In genomic region chr7:155997431-155998327, GRCh38 we compare ENCODE assay signal across 18 cellular contexts.
A peak's percentile ranks its signal among the peaks of the same experiment; 100 is the strongest.
DNase-seq lines count a peak whose midpoint lies in the region; ATAC-seq and TF ChIP-seq lines count a peak whose summit lies in the region.
"Had no signal": no experiment of that assay in that cellular context is flagged by ENCODE, and none has a peak within 500 bp of the region (broad histone marks: within the 10 kb centered on the region; RNA-seq: fewer than 3 reads in every experiment).

No MANE protein-coding gene starts in this region.

- TF ChIP-seq EP300 in SK-N-SH (IDR thresholded peaks at IDR 0.05; ENCODE audit: borderline replicate concordance in 1 of 2, low read depth in 1 of 2, low read length in 1 of 2), result no peak

- no peak overlapping the region for H3K18ac ChIP-seq in trophoblast cell (ENCODE audit: low read length)

- H3K79me2 ChIP-seq in SK-N-SH (ENCODE audit: insufficient read depth), result no peaks in the 10 kb centered on the region
- H3K79me2 ChIP-seq in trophoblast cell (ENCODE audit: control insufficient read depth, insufficient read depth, low read length, poor library complexity), result no peaks in the 10 kb centered on the region

- no peak overlapping the region for H4K12ac ChIP-seq in trophoblast cell (ENCODE audit: low read depth, low read length)

- H2BK12ac ChIP-seq in trophoblast cell (ENCODE audit: low read length), result no peak overlapping the region

- no peak overlapping the region for H2BK120ac ChIP-seq in trophoblast cell (ENCODE audit: insufficient read depth, low read length, poor library complexity)

- no TSS peak for BruUV-seq in MCF 10A (replicated peaks; lab: Mats Ljungman, UMichigan)
- BruUV-seq in Calu3 (replicated peaks; lab: Mats Ljungman, UMichigan), result no TSS peak

- TF ChIP-seq CTCF in breast epithelium (IDR thresholded peaks at IDR 0.05) (no peak), MCF 10A (IDR thresholded peaks at IDR 0.05; ENCODE audit: unreplicated experiment) (no peak), SK-N-SH (IDR thresholded peaks at IDR 0.05) (no peak), Calu3 (IDR thresholded peaks at IDR 0.05; ENCODE audit: unreplicated experiment) (no peak)

- no peak for TF ChIP-seq POLR2A in breast epithelium (IDR thresholded peaks at IDR 0.05)

- H3K36me3 Mint-ChIP-seq in MCF 10A (ENCODE audit: insufficient read depth, unreplicated experiment) (no peaks in the 10 kb centered on the region), Calu3 (ENCODE audit: insufficient read depth, unreplicated experiment) (peaks cover 6% of the 10 kb centered on the region)
- H3K36me3 Mint-ChIP-seq in activated naive CD8-positive, alpha-beta T cell treated with anti-CD3 and anti-CD28 coated beads, Interleukin-2, amount 50 U/mL, for 24 hours (ENCODE audit: low read depth), result no peaks in the 10 kb centered on the region

- H3K4me3 Mint-ChIP-seq in MCF 10A (ENCODE audit: unreplicated experiment) (no peak overlapping the region), Calu3 (ENCODE audit: low read depth, unreplicated experiment) (no peak overlapping the region)
- H3K4me3 Mint-ChIP-seq in activated naive CD8-positive, alpha-beta T cell treated with anti-CD3 and anti-CD28 coated beads, Interleukin-2, amount 50 U/mL, for 24 hours, result peak overlapping the region; percentile 42

- peak; percentile 31 for ATAC-seq in activated naive CD8-positive, alpha-beta T cell treated with anti-CD3 and anti-CD28 coated beads, Interleukin-2, amount 50 U/mL, for 24 hours
- ATAC-seq: left lung had no signal

- H4K20me1 ChIP-seq in SK-N-SH (ENCODE audit: insufficient read depth), result no peaks in the 10 kb centered on the region

- no peak overlapping the region for H4K8ac ChIP-seq in trophoblast cell (ENCODE audit: low read depth, low read length)

- peaks cover 0 to 24% of the 10 kb centered on the region in 2 donors for H3K27me3 ChIP-seq in breast epithelium
- peaks cover 99% of the 10 kb centered on the region for H3K27me3 ChIP-seq in SK-N-SH (ENCODE audit: insufficient read depth)
- no peaks in the 10 kb centered on the region for H3K27me3 ChIP-seq in trophoblast cell (ENCODE audit: insufficient read depth, low read length)
- H3K27me3 ChIP-seq: ovary, thyroid gland had no signal

- H3K36me3 ChIP-seq in breast epithelium (no peaks in the 10 kb centered on the region), SK-N-SH (replicated peaks in 1 of 2; ENCODE audit: control insufficient read depth in 1 of 2, insufficient read depth in 2 of 2, low read length in 1 of 2) (no peaks in the 10 kb centered on the region), trophoblast cell (ENCODE audit: control insufficient read depth in 1 of 2, insufficient read depth in 2 of 2, low read length in 2 of 2) (no peaks in the 10 kb centered on the region)
- H3K36me3 ChIP-seq: left lung, ovary, SJSA1, thyroid gland had no signal

- H3K23ac ChIP-seq in trophoblast cell (ENCODE audit: low read length), result no peak overlapping the region

- H2AFZ ChIP-seq in SK-N-SH (ENCODE audit: low read depth) (no peak overlapping the region), trophoblast cell (ENCODE audit: insufficient read depth, low read length, poor library complexity) (no peak overlapping the region)
- H2AFZ ChIP-seq: GM23248 had no signal

- intact Hi-C loops in breast epithelium (cut with DNase I; ENCODE audit: low total_unique reads), result no loop called here
- intact Hi-C loops in MCF 10A (cut with micrococcal nuclease), result no loop called here
- intact Hi-C loops in posterior vena cava (cut with DNase I), result no loop called here
- intact Hi-C loops in Calu3 (cut with micrococcal nuclease; ENCODE audit: unreplicated experiment), result no loop called here

- H3K27ac Mint-ChIP-seq in MCF 10A (ENCODE audit: low read depth, unreplicated experiment) (no peak overlapping the region), Calu3 (ENCODE audit: unreplicated experiment) (no peak overlapping the region)
- H3K27ac Mint-ChIP-seq in activated naive CD8-positive, alpha-beta T cell treated with anti-CD3 and anti-CD28 coated beads, Interleukin-2, amount 50 U/mL, for 24 hours, result peak overlapping the region; percentile 61

- no peak overlapping the region for H3K4ac ChIP-seq in trophoblast cell (ENCODE audit: low read depth, low read length)

- H3K9me3 ChIP-seq in breast epithelium (no peaks in the 10 kb centered on the region), SK-N-SH (no peaks in the 10 kb centered on the region), trophoblast cell (ENCODE audit: insufficient read depth, low read depth, low read length) (peaks cover 7% of the 10 kb centered on the region)
- H3K9me3 ChIP-seq: left lung, ovary, SJSA1, thyroid gland had no signal

- H3F3A ChIP-seq in SK-N-SH (replicated peaks; ENCODE audit: insufficient read depth), result no peaks in the 10 kb centered on the region

- DNase-seq in breast epithelium (ENCODE audit: low spot score in 2 of 2) (peak in 1 of 2 donors; percentile 22), MCF 10A (ENCODE audit: unreplicated experiment) (no peak), SK-N-SH (no peak), posterior vena cava (ENCODE audit: low spot score) (peak; percentile 64), Calu3 (no peak), trophoblast cell (no peak), NCI-H1048 (lab: John Stamatoyannopoulos, UW) (no peak)
- DNase-seq in activated naive CD8-positive, alpha-beta T cell treated with anti-CD3 and anti-CD28 coated beads, Interleukin-2, amount 50 U/mL, for 24 hours, result peak; percentile 48
- DNase-seq: foreskin fibroblast, GF-D8, GM23248, Karpas-422, NCI-H1436, ovary, thyroid gland had no signal

- peaks cover 52% of the 10 kb centered on the region for H3K27me3 Mint-ChIP-seq in MCF 10A (ENCODE audit: insufficient read depth, unreplicated experiment)
- peaks cover 11% of the 10 kb centered on the region for H3K27me3 Mint-ChIP-seq in activated naive CD8-positive, alpha-beta T cell treated with anti-CD3 and anti-CD28 coated beads, Interleukin-2, amount 50 U/mL, for 24 hours
- H3K27me3 Mint-ChIP-seq in Calu3 (ENCODE audit: unreplicated experiment), result peaks cover 33% of the 10 kb centered on the region

- CTCF ChIA-PET in MCF 10A (lab: Yijun Ruan, JAX) (interaction anchor here (0.5 kb wide), 1 partner anchor 34 kb away, joined by 4 read pairs; no protein-coding TSS in a partner anchor), SK-N-SH (lab: Yijun Ruan, JAX) (interaction anchor here (1.0 kb wide), 1 partner anchor 8 kb away, joined by 3 read pairs; no protein-coding TSS in a partner anchor), Calu3 (lab: Charles Lee) (interaction anchor here (0.6 kb wide), 1 partner anchor 77 kb away, joined by 5 read pairs; no protein-coding TSS in a partner anchor)

- H3K14ac ChIP-seq in trophoblast cell (ENCODE audit: low read length), result no peak overlapping the region

- POLR2A ChIA-PET in MCF 10A (lab: Yijun Ruan, JAX), result interaction anchor here (1.1 kb wide), 1 partner anchor 10 kb away, joined by 3 read pairs; no protein-coding TSS in a partner anchor
- POLR2A ChIA-PET in SK-N-SH (lab: Yijun Ruan, JAX), result no interaction called here

- WGBS in SK-N-SH (ENCODE audit: low lambda C conversion rate), result 15% methylated on average over 25 of the region's 35 CpGs
- WGBS in trophoblast cell (ENCODE audit: extremely low coverage, insufficient coverage, insufficient read length), result no CpG with 5 or more reads among the region's 35 CpGs

- no peak overlapping the region for H2AK5ac ChIP-seq in trophoblast cell (ENCODE audit: low read length)

- H3K4me3 ChIP-seq in breast epithelium (peak overlapping the region in 2 of 3 donors; percentile 24 to 26), SK-N-SH (ENCODE audit: low read depth in 2 of 2, low read length in 1 of 2) (no peak overlapping the region; a peak in 1 of 4 replicates), trophoblast cell (ENCODE audit: low read depth, low read length) (no peak overlapping the region)
- H3K4me3 ChIP-seq: GM23248, left lung, ovary, SJSA1, thyroid gland had no signal

- no peaks in the 10 kb centered on the region for H3K79me1 ChIP-seq in trophoblast cell (ENCODE audit: low read length)

- no peaks in the 10 kb centered on the region for H3K9me2 ChIP-seq in SK-N-SH

- no peak overlapping the region for H2BK5ac ChIP-seq in trophoblast cell (ENCODE audit: low read depth, low read length, poor library complexity)

- no peak overlapping the region for H4K91ac ChIP-seq in trophoblast cell (ENCODE audit: low read depth, low read length)

- no peak for TF ChIP-seq RAD21 in SK-N-SH (IDR thresholded peaks at IDR 0.05; ENCODE audit: low read length)

- H3K4me1 ChIP-seq in breast epithelium (no peaks in the 10 kb centered on the region), SK-N-SH (ENCODE audit: control insufficient read depth in 1 of 2, insufficient read depth in 2 of 2, low read depth in 1 of 2, low read length in 1 of 2) (no peaks in the 10 kb centered on the region), trophoblast cell (ENCODE audit: control insufficient read depth in 1 of 2, insufficient read depth in 2 of 2, low read length in 2 of 2) (no peaks in the 10 kb centered on the region)
- H3K4me1 ChIP-seq: left lung, SJSA1, thyroid gland had no signal

- no peaks in the 10 kb centered on the region for H3K4me1 Mint-ChIP-seq in MCF 10A (ENCODE audit: insufficient read depth, unreplicated experiment)
- peaks cover 63% of the 10 kb centered on the region for H3K4me1 Mint-ChIP-seq in activated naive CD8-positive, alpha-beta T cell treated with anti-CD3 and anti-CD28 coated beads, Interleukin-2, amount 50 U/mL, for 24 hours
- H3K4me1 Mint-ChIP-seq in Calu3 (ENCODE audit: low read depth, unreplicated experiment), result no peaks in the 10 kb centered on the region

- no peak overlapping the region for H3K27ac ChIP-seq in breast epithelium
- no peak overlapping the region for H3K27ac ChIP-seq in SK-N-SH (ENCODE audit: low read depth in 2 of 2, low read length in 1 of 2)
- no peak overlapping the region for H3K27ac ChIP-seq in trophoblast cell (ENCODE audit: low read depth, low read length)
- H3K27ac ChIP-seq: GM23248, left lung, ovary, SJSA1, thyroid gland, VCaP had no signal

- H3K9ac ChIP-seq in SK-N-SH (no peak overlapping the region), trophoblast cell (ENCODE audit: low read length) (no peak overlapping the region)
- H3K9ac ChIP-seq: GM23248 had no signal

- no peaks in the 10 kb centered on the region for H3K9me3 Mint-ChIP-seq in MCF 10A (ENCODE audit: unreplicated experiment)
- H3K9me3 Mint-ChIP-seq in activated naive CD8-positive, alpha-beta T cell treated with anti-CD3 and anti-CD28 coated beads, Interleukin-2, amount 50 U/mL, for 24 hours, result no peaks in the 10 kb centered on the region
- H3K9me3 Mint-ChIP-seq in Calu3 (ENCODE audit: low read depth, unreplicated experiment), result no peaks in the 10 kb centered on the region

- H3K4me2 ChIP-seq in SK-N-SH (peak overlapping the region; percentile 40; the same call in 1 of the 2 replicates), trophoblast cell (ENCODE audit: low read length) (no peak overlapping the region)

TF ChIP-seq in SK-N-SH, 30 proteins besides CTCF, POLR2A, EP300 and RAD21 (continues in another document):
- TF ChIP-seq ELF1 (IDR thresholded peaks at IDR 0.05), result no peak
- no peak for TF ChIP-seq SMC3 (IDR thresholded peaks at IDR 0.05; ENCODE audit: low read depth, low read length)
- no peak for TF ChIP-seq RXRA (IDR thresholded peaks at IDR 0.05; ENCODE audit: borderline replicate concordance, low read depth)

Comparison
In these comparisons a context has a peak if more than half of its experiments do, and no peak if none do; other contexts are left out.
1. DNase-seq: peak in activated naive CD8-positive, alpha-beta T cell treated with anti-CD3 and anti-CD28 coated beads, Interleukin-2, amount 50 U/mL, for 24 hours (single experiment) and posterior vena cava (single experiment); none in MCF 10A (single experiment), SK-N-SH (single experiment), Calu3 (single experiment), trophoblast cell (0 of 2) and NCI-H1048 (single experiment).
2. H3K4me3 ChIP-seq: peak in breast epithelium (2 of 3); none in SK-N-SH (0 of 2) and trophoblast cell (single experiment).